In genomic region chr3:152244156-152244888, GRCh38 we compare ENCODE assay signal across 9 cellular contexts. TPM values are rescaled to one million over a fixed set of nuclear protein-coding genes. Genes with fewer than 3 reads are reported as not detected.
DNase-seq lines count a peak whose midpoint lies in the region; ATAC-seq, FAIRE-seq and TF ChIP-seq lines count a peak whose summit lies in the region.
"Had no signal": no experiment of that assay in that cellular context is flagged by ENCODE, and none has a peak within 500 bp of the region (broad histone marks: within the 10 kb centered on the region; RNA-seq: fewer than 3 reads in every experiment).

No MANE protein-coding gene starts in this region.

- no peaks in the 10 kb centered on the region for H3K27me3 ChIP-seq in upper lobe of right lung

- H3K27ac Mint-ChIP-seq in activated naive CD4-positive, alpha-beta T cell treated with anti-CD3 and anti-CD28 coated beads, Interleukin-2, amount 50 U/mL, for 24 hours, result peak overlapping the region; percentile 99
- H3K27ac Mint-ChIP-seq in IgD-negative memory B cell, result peak overlapping the region; percentile 5 to 96 (median 94)
- H3K27ac Mint-ChIP-seq in activated T-helper 1 cell treated with anti-CD3 and anti-CD28 coated beads, Interleukin-12 subunit alpha, Interleukin-12 subunit beta, Interleukin-2, Interleukin-4 antibody, amounts not matched to agents 30 ng/mL and 10 ng/mL and 1 ng/mL, durations not matched to agents 14 hours and 24 hours and 36 hours, result peak overlapping the region; percentile 96

- H3K4me3 Mint-ChIP-seq in activated naive CD4-positive, alpha-beta T cell treated with anti-CD3 and anti-CD28 coated beads, Interleukin-2, amount 50 U/mL, for 24 hours, result peak overlapping the region; percentile 95
- peak overlapping the region; percentile 81 to 93 (median 91) for H3K4me3 Mint-ChIP-seq in IgD-negative memory B cell
- peak overlapping the region; percentile 96 for H3K4me3 Mint-ChIP-seq in activated T-helper 1 cell treated with anti-CD3 and anti-CD28 coated beads, Interleukin-12 subunit alpha, Interleukin-12 subunit beta, Interleukin-2, Interleukin-4 antibody, amounts not matched to agents 30 ng/mL and 10 ng/mL and 1 ng/mL, durations not matched to agents 14 hours and 24 hours and 36 hours

- H3K4me3 ChIP-seq in upper lobe of right lung, result peak overlapping the region; percentile 27

- intact Hi-C loops in activated T-helper 1 cell treated with anti-CD3 and anti-CD28 coated beads, Interleukin-12 subunit alpha, Interleukin-12 subunit beta, Interleukin-2, Interleukin-4 antibody, amounts not matched to agents 30 ng/mL and 10 ng/mL and 1 ng/mL, durations not matched to agents 14 hours and 24 hours and 36 hours (cut with micrococcal nuclease), result loop anchor here (1.0 to 5.0 kb wide), 3 partner anchors 14 to 172 kb away; no protein-coding TSS in a partner anchor
- intact Hi-C loops in upper lobe of right lung (cut with DNase I), result no loop called here

- DNase-seq in activated naive CD4-positive, alpha-beta T cell (lab: John Stamatoyannopoulos, UW), result no peak
- no peak for DNase-seq in activated T-helper 1 cell treated with anti-CD3 and anti-CD28 coated beads, Interleukin-12 subunit alpha, Interleukin-12 subunit beta, Interleukin-2, Interleukin-4 antibody, amounts not matched to agents 30 ng/mL and 10 ng/mL and 1 ng/mL, durations not matched to agents 14 hours and 24 hours and 36 hours (ENCODE audit: low spot score)
- DNase-seq in upper lobe of right lung (no peak), DMS153 treated with DMSO at 0.1 percent for 48 hours (lab: John Stamatoyannopoulos, UW; ENCODE audit: unreplicated experiment) (no peak), HTR-8/SVneo (ENCODE audit: insufficient read length, low spot score) (no peak), GM13977 (ENCODE audit: low spot score) (no peak)
- DNase-seq: cortex of kidney had no signal

- no peaks in the 10 kb centered on the region for H3K36me3 ChIP-seq in upper lobe of right lung

- ATAC-seq in upper lobe of right lung, result peak; percentile 53

- H3K9me3 ChIP-seq in upper lobe of right lung, result no peaks in the 10 kb centered on the region

- TF ChIP-seq CTCF in upper lobe of right lung (IDR thresholded peaks at IDR 0.05) (no peak), GM13977 (IDR thresholded peaks at IDR 0.05; ENCODE audit: extremely low read depth, insufficient read depth, missing control alignments) (no peak)

- H3K36me3 Mint-ChIP-seq in activated naive CD4-positive, alpha-beta T cell treated with anti-CD3 and anti-CD28 coated beads, Interleukin-2, amount 50 U/mL, for 24 hours, result no peaks in the 10 kb centered on the region
- H3K36me3 Mint-ChIP-seq in IgD-negative memory B cell, result no peaks in the 10 kb centered on the region
- peaks cover 3% of the 10 kb centered on the region for H3K36me3 Mint-ChIP-seq in activated T-helper 1 cell treated with anti-CD3 and anti-CD28 coated beads, Interleukin-12 subunit alpha, Interleukin-12 subunit beta, Interleukin-2, Interleukin-4 antibody, amounts not matched to agents 30 ng/mL and 10 ng/mL and 1 ng/mL, durations not matched to agents 14 hours and 24 hours and 36 hours (ENCODE audit: low read depth)

- no peak for FAIRE-seq in HTR-8/SVneo (lab: Jason Lieb, UNC)

- H3K9me3 Mint-ChIP-seq in activated naive CD4-positive, alpha-beta T cell treated with anti-CD3 and anti-CD28 coated beads, Interleukin-2, amount 50 U/mL, for 24 hours, result no peaks in the 10 kb centered on the region
- no peaks in the 10 kb centered on the region for H3K9me3 Mint-ChIP-seq in IgD-negative memory B cell
- no peaks in the 10 kb centered on the region for H3K9me3 Mint-ChIP-seq in activated T-helper 1 cell treated with anti-CD3 and anti-CD28 coated beads, Interleukin-12 subunit alpha, Interleukin-12 subunit beta, Interleukin-2, Interleukin-4 antibody, amounts not matched to agents 30 ng/mL and 10 ng/mL and 1 ng/mL, durations not matched to agents 14 hours and 24 hours and 36 hours

- in situ Hi-C loops in GM13977 (cut with MboI; ENCODE audit: low pct_unique_long_range_greater_than_20kb, low sequenced_read_pairs, unreplicated experiment), result no loop called here

- H3K4me1 ChIP-seq in upper lobe of right lung, result peaks cover 11% of the 10 kb centered on the region

- H3K27ac ChIP-seq in upper lobe of right lung, result peak overlapping the region; percentile 32

- no peaks in the 10 kb centered on the region for H3K27me3 Mint-ChIP-seq in activated naive CD4-positive, alpha-beta T cell treated with anti-CD3 and anti-CD28 coated beads, Interleukin-2, amount 50 U/mL, for 24 hours
- no peaks in the 10 kb centered on the region for H3K27me3 Mint-ChIP-seq in IgD-negative memory B cell
- no peaks in the 10 kb centered on the region for H3K27me3 Mint-ChIP-seq in activated T-helper 1 cell treated with anti-CD3 and anti-CD28 coated beads, Interleukin-12 subunit alpha, Interleukin-12 subunit beta, Interleukin-2, Interleukin-4 antibody, amounts not matched to agents 30 ng/mL and 10 ng/mL and 1 ng/mL, durations not matched to agents 14 hours and 24 hours and 36 hours (ENCODE audit: insufficient read depth)

- peaks cover 60% of the 10 kb centered on the region for H3K4me1 Mint-ChIP-seq in activated naive CD4-positive, alpha-beta T cell treated with anti-CD3 and anti-CD28 coated beads, Interleukin-2, amount 50 U/mL, for 24 hours
- H3K4me1 Mint-ChIP-seq in IgD-negative memory B cell, result peaks cover 34 to 45% (median 43%) of the 10 kb centered on the region in 3 donors
- H3K4me1 Mint-ChIP-seq in activated T-helper 1 cell treated with anti-CD3 and anti-CD28 coated beads, Interleukin-12 subunit alpha, Interleukin-12 subunit beta, Interleukin-2, Interleukin-4 antibody, amounts not matched to agents 30 ng/mL and 10 ng/mL and 1 ng/mL, durations not matched to agents 14 hours and 24 hours and 36 hours (ENCODE audit: low read depth), result peaks cover 64% of the 10 kb centered on the region

RNA-seq across cellular contexts. Expression of gene MBNL1, which starts 24.4 kb away (rescaled TPM):
- 200 TPM for polyA plus RNA-seq in IgD-negative memory B cell
- total RNA-seq in activated T-helper 1 cell treated with anti-CD3 and anti-CD28 coated beads, Interleukin-12 subunit alpha, Interleukin-12 subunit beta, Interleukin-2, Interleukin-4 antibody, amounts not matched to agents 30 ng/mL and 10 ng/mL and 1 ng/mL, durations not matched to agents 14 hours and 24 hours and 36 hours, result 295 and 308 TPM in 2 replicates
- total RNA-seq in upper lobe of right lung, result 229 TPM
